Comparison of ENCODE assay signal across 9 cellular contexts in genomic region chr12:113467154-113467513, GRCh38. TPM values are rescaled to one million over a fixed set of nuclear protein-coding genes. Genes with fewer than 3 reads are reported as not detected.
DNase-seq lines count a peak whose midpoint lies in the region; ATAC-seq and TF ChIP-seq lines count a peak whose summit lies in the region.
"Had no signal": no experiment of that assay in that cellular context is flagged by ENCODE, and none has a peak within 500 bp of the region (broad histone marks: within the 10 kb centered on the region; RNA-seq: fewer than 3 reads in every experiment).

No MANE protein-coding gene starts in this region.

- peaks cover 17% of the 10 kb centered on the region for H3K4me1 Mint-ChIP-seq in progenitor cell of endocrine pancreas (ENCODE audit: low read depth)
- H3K4me1 Mint-ChIP-seq in osteocyte (ENCODE audit: unreplicated experiment), result peaks cover 16% of the 10 kb centered on the region

- H3K27ac ChIP-seq in SJCRH30, result no peak overlapping the region

- ATAC-seq in GM18909 (IDR thresholded peaks at IDR 0.05; ENCODE audit: poor library complexity, unreplicated experiment), result no peak

- no peaks in the 10 kb centered on the region for H3K9me3 Mint-ChIP-seq in progenitor cell of endocrine pancreas (ENCODE audit: low read depth)
- no peaks in the 10 kb centered on the region for H3K9me3 Mint-ChIP-seq in osteocyte (ENCODE audit: unreplicated experiment)

- H3K27me3 ChIP-seq in SJCRH30, result peaks cover 3% of the 10 kb centered on the region; the same call in 1 of the 2 replicates

- no peaks in the 10 kb centered on the region for H3K36me3 ChIP-seq in SJCRH30

- H3K36me3 Mint-ChIP-seq in progenitor cell of endocrine pancreas (ENCODE audit: insufficient read depth) (no peaks in the 10 kb centered on the region), osteocyte (ENCODE audit: unreplicated experiment) (no peaks in the 10 kb centered on the region)

- H3K4me3 ChIP-seq in fibroblast of mammary gland (ENCODE audit: control insufficient read depth, low read depth, low read length), result peak overlapping the region; percentile 16
- no peak overlapping the region for H3K4me3 ChIP-seq in SJCRH30

- H3K27ac Mint-ChIP-seq in progenitor cell of endocrine pancreas, result no peak overlapping the region
- no peak overlapping the region for H3K27ac Mint-ChIP-seq in osteocyte (ENCODE audit: unreplicated experiment)

- H3K27me3 Mint-ChIP-seq in progenitor cell of endocrine pancreas, result peaks cover 82% of the 10 kb centered on the region
- peaks cover 64% of the 10 kb centered on the region for H3K27me3 Mint-ChIP-seq in osteocyte (ENCODE audit: unreplicated experiment)

- no peaks in the 10 kb centered on the region for H3K9me3 ChIP-seq in SJCRH30 (replicated peaks)

- TF ChIP-seq CTCF in GM10266 (IDR thresholded peaks at IDR 0.05; ENCODE audit: control insufficient read depth, insufficient read depth, low read depth, missing control alignments), result no peak
- TF ChIP-seq CTCF in fibroblast of mammary gland (conservative IDR thresholded peaks at IDR 0.05; ENCODE audit: control insufficient read depth, insufficient read depth, low read depth, low read length), result no peak
- no peak for TF ChIP-seq CTCF in progenitor cell of endocrine pancreas (IDR thresholded peaks at IDR 0.05; ENCODE audit: unreplicated experiment)
- TF ChIP-seq CTCF in osteocyte (IDR thresholded peaks at IDR 0.05), result no peak

- H3K4me3 Mint-ChIP-seq in progenitor cell of endocrine pancreas (ENCODE audit: low read depth) (peak overlapping the region; percentile 63), osteocyte (ENCODE audit: unreplicated experiment) (no peak overlapping the region)

- H3K4me1 ChIP-seq in SJCRH30, result no peaks in the 10 kb centered on the region

- DNase-seq in GM10266 (ENCODE audit: extremely low spot score) (peak; percentile 26), NCI-H774 (lab: John Stamatoyannopoulos, UW) (peak; percentile 31), fibroblast of mammary gland (ENCODE audit: low read depth) (no peak), progenitor cell of endocrine pancreas (ENCODE audit: low spot score, unreplicated experiment) (no peak), osteocyte (ENCODE audit: extremely low spot score, unreplicated experiment) (no peak), Ammon's horn (ENCODE audit: low spot score) (no peak), SJCRH30 (no peak)
- DNase-seq: hypothalamus had no signal

RNA-seq across cellular contexts. Expression of gene LHX5, which starts 4.5 kb away (rescaled TPM):
- 0.41 and 0.78 TPM in 2 replicates for total RNA-seq in progenitor cell of endocrine pancreas
- total RNA-seq in osteocyte, result not detected in 2 replicates
- total RNA-seq in SJCRH30 (2014; rRNA removed; shearing (Covaris generic)), result not detected in 2 replicates

RNA-seq across cellular contexts. Expression of gene SDSL, which starts 45.0 kb away (rescaled TPM):
- total RNA-seq in progenitor cell of endocrine pancreas (14.0 and 17.2 TPM in 2 replicates), osteocyte (4.4 and 6.2 TPM in 2 replicates)
- total RNA-seq in SJCRH30 (2014; rRNA removed; shearing (Covaris generic)), result 1.5 and 1.9 TPM in 2 replicates

Comparison
In these comparisons a context has a peak if more than half of its experiments do, and no peak if none do; other contexts are left out.
1. DNase-seq: peak in GM10266 (single experiment) and NCI-H774 (single experiment); none in fibroblast of mammary gland (single experiment), progenitor cell of endocrine pancreas (single experiment), osteocyte (single experiment), Ammon's horn (single experiment) and SJCRH30 (0 of 2).